21 cellular contexts compared by ENCODE assay signal in genomic region chr4:1808396-1808795, GRCh38. TPM values are rescaled to one million over a fixed set of nuclear protein-coding genes. Genes with fewer than 3 reads are reported as not detected.
"Had no signal": no experiment of that assay in that cellular context is flagged by ENCODE, and none has a peak within 500 bp of the region (broad histone marks: within the 10 kb centered on the region; RNA-seq: fewer than 3 reads in every experiment).

No MANE protein-coding gene starts in this region.

- H3K4me1 Mint-ChIP-seq: activated CD4-positive, alpha-beta T cell treated with anti-CD3 and anti-CD28 coated beads, Interleukin-2, amount 10 ng/mL, durations not matched to agents 24 days and 14 days; activated CD8-positive, alpha-beta memory T cell treated with anti-CD3 and anti-CD28 coated beads, Interleukin-2, amount 10 ng/mL, durations not matched to agents 7 days and 5 days; activated naive CD8-positive, alpha-beta T cell treated with anti-CD3 and anti-CD28 coated beads, Interleukin-2, amount 50 U/mL, for 24 hours; neural progenitor cell had no signal

- H3K4me3 Mint-ChIP-seq: activated CD4-positive, alpha-beta T cell treated with anti-CD3 and anti-CD28 coated beads, Interleukin-2, amount 10 ng/mL, durations not matched to agents 24 days and 14 days; activated CD8-positive, alpha-beta memory T cell treated with anti-CD3 and anti-CD28 coated beads, Interleukin-2, amount 10 ng/mL, durations not matched to agents 7 days and 5 days; activated CD8-positive, alpha-beta T cell treated with anti-CD3 and anti-CD28 coated beads for 36 hours; activated naive CD8-positive, alpha-beta T cell treated with anti-CD3 and anti-CD28 coated beads, Interleukin-2, amount 50 U/mL, for 24 hours; dendritic cell treated with granulocyte-macrophage colony-stimulating factor and Interleukin-4, amounts not matched to agents 40 ng/mL and 50 ng/mL, for 4 days; naive thymus-derived CD8-positive, alpha-beta T cell; neural progenitor cell had no signal

- H3K9me3 ChIP-seq: left lung, thoracic aorta, upper lobe of right lung had no signal

- H3K36me3 Mint-ChIP-seq: activated CD8-positive, alpha-beta memory T cell treated with anti-CD3 and anti-CD28 coated beads, Interleukin-2, amount 10 ng/mL, durations not matched to agents 7 days and 5 days had no signal

- H3K36me3 ChIP-seq: neural progenitor cell had no signal

- H3K27me3 Mint-ChIP-seq: activated CD4-positive, alpha-beta T cell treated with anti-CD3 and anti-CD28 coated beads, Interleukin-2, amount 10 ng/mL, durations not matched to agents 24 days and 14 days; activated CD8-positive, alpha-beta memory T cell treated with anti-CD3 and anti-CD28 coated beads, Interleukin-2, amount 10 ng/mL, durations not matched to agents 7 days and 5 days; activated CD8-positive, alpha-beta T cell treated with anti-CD3 and anti-CD28 coated beads for 36 hours; activated naive CD8-positive, alpha-beta T cell treated with anti-CD3 and anti-CD28 coated beads, Interleukin-2, amount 50 U/mL, for 24 hours; dendritic cell treated with granulocyte-macrophage colony-stimulating factor and Interleukin-4, amounts not matched to agents 40 ng/mL and 50 ng/mL, for 4 days; naive thymus-derived CD8-positive, alpha-beta T cell had no signal

- H3K27ac ChIP-seq: foreskin keratinocyte, left lung, neural progenitor cell, thoracic aorta, upper lobe of right lung had no signal

- H3K4me1 ChIP-seq: foreskin keratinocyte, left lung, neural progenitor cell had no signal

- H3K9me3 Mint-ChIP-seq: activated CD4-positive, alpha-beta T cell treated with anti-CD3 and anti-CD28 coated beads, Interleukin-2, amount 10 ng/mL, durations not matched to agents 24 days and 14 days; activated CD8-positive, alpha-beta T cell treated with anti-CD3 and anti-CD28 coated beads for 36 hours; activated naive CD8-positive, alpha-beta T cell treated with anti-CD3 and anti-CD28 coated beads, Interleukin-2, amount 50 U/mL, for 24 hours; dendritic cell treated with granulocyte-macrophage colony-stimulating factor and Interleukin-4, amounts not matched to agents 40 ng/mL and 50 ng/mL, for 4 days; naive thymus-derived CD8-positive, alpha-beta T cell; neural progenitor cell had no signal

- H3K27me3 ChIP-seq: foreskin keratinocyte, left lung, neural progenitor cell, upper lobe of right lung had no signal

- H3K4me3 ChIP-seq: left lung, lung, neural progenitor cell, thoracic aorta, upper lobe of right lung had no signal

- DNase-seq: activated CD4-positive, alpha-beta T cell treated with anti-CD3 and anti-CD28 coated beads, Interleukin-2, amount 10 ng/mL, durations not matched to agents 24 days and 14 days; activated CD4-positive, CD25-positive, alpha-beta regulatory T cell; activated CD8-positive, alpha-beta memory T cell treated with anti-CD3 and anti-CD28 coated beads, Interleukin-2, amount 10 ng/mL, durations not matched to agents 7 days and 5 days; activated CD8-positive, alpha-beta T cell treated with anti-CD3 and anti-CD28 coated beads for 36 hours; activated gamma-delta T cell; activated naive CD4-positive, alpha-beta T cell treated with anti-CD3 and anti-CD28 coated beads, Interleukin-2, amount 50 U/mL, for 16 hours; activated naive CD8-positive, alpha-beta T cell treated with anti-CD3 and anti-CD28 coated beads, Interleukin-2, amount 50 U/mL, for 24 hours; activated T-cell treated with anti-CD3 and anti-CD28 coated beads for 4 hours; effector CD4-positive, alpha-beta T cell; foreskin keratinocyte; kidney; left lung; naive thymus-derived CD8-positive, alpha-beta T cell; stimulated activated CD4-positive, alpha-beta T cell treated with anti-CD3 and anti-CD28 coated beads, Interleukin-4, amount 100 ng/mL, for 1 hour; stimulated activated naive CD4-positive, alpha-beta T cell; T1000; upper lobe of right lung had no signal

- H3K27ac Mint-ChIP-seq: activated CD4-positive, alpha-beta T cell treated with anti-CD3 and anti-CD28 coated beads, Interleukin-2, amount 10 ng/mL, durations not matched to agents 24 days and 14 days; activated CD8-positive, alpha-beta memory T cell treated with anti-CD3 and anti-CD28 coated beads, Interleukin-2, amount 10 ng/mL, durations not matched to agents 7 days and 5 days; activated CD8-positive, alpha-beta T cell treated with anti-CD3 and anti-CD28 coated beads for 36 hours; activated naive CD8-positive, alpha-beta T cell treated with anti-CD3 and anti-CD28 coated beads, Interleukin-2, amount 50 U/mL, for 24 hours; dendritic cell treated with granulocyte-macrophage colony-stimulating factor and Interleukin-4, amounts not matched to agents 40 ng/mL and 50 ng/mL, for 4 days; naive thymus-derived CD8-positive, alpha-beta T cell; neural progenitor cell had no signal

RNA-seq across cellular contexts. Expression of gene FGFR3, which starts 15.3 kb away (rescaled TPM):
- total RNA-seq: naive thymus-derived CD8-positive, alpha-beta T cell had no signal
